Comparison of ENCODE assay signal across 26 cellular contexts in the genomic region with DNA sequence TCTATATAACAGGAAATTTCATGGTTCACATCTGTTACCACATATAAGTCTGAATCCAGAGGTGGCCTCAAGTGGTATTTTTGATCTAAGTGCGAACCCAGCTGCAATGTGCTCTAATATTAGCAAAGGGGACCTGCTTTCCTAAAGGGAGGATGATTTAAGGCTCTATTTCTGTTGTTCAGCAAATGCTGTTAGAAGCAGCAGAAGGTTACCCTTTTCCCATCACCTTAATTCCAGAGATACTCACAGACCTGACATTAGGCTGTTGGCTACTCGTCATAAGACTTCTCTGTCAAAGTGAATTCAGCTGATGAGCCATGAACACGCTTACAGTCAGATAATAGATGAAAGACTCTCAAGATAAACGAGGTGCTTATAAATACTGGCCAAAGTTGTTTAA.
"Had no signal": no experiment of that assay in that cellular context is flagged by ENCODE, and none has a peak within 500 bp of the region (broad histone marks: within the 10 kb centered on the region; RNA-seq: fewer than 3 reads in every experiment).

No MANE protein-coding gene starts in this region.

- DNase-seq: activated CD4-positive, alpha-beta memory T cell treated with anti-CD3 and anti-CD28 coated beads for 36 hours; activated CD4-positive, alpha-beta T cell treated with anti-CD3 and anti-CD28 coated beads, Interleukin-2, amount 10 ng/mL, durations not matched to agents 24 days and 14 days; activated CD4-positive, CD25-positive, alpha-beta regulatory T cell treated with anti-CD3 and anti-CD28 coated beads, Interleukin-2, amount 50 U/mL, for 72 hours; activated CD8-positive, alpha-beta memory T cell treated with anti-CD3 and anti-CD28 coated beads, Interleukin-2, amount 50 U/mL, for 4 hours; activated gamma-delta T cell; activated naive CD4-positive, alpha-beta T cell treated with anti-CD3 and anti-CD28 coated beads, Interleukin-2, amount 10 ng/mL, durations not matched to agents 7 days and 5 days; activated naive CD8-positive, alpha-beta T cell treated with anti-CD3 and anti-CD28 coated beads, Interleukin-2, amount 10 ng/mL, durations not matched to agents 7 days and 5 days; activated T-cell treated with anti-CD3 and anti-CD28 coated beads, Interleukin-2, amount 50 U/mL, for 1 hour; brain microvascular endothelial cell; effector memory CD8-positive, alpha-beta T cell; erythroblast; hypothalamus; immature natural killer cell; kidney; left colon; naive thymus-derived CD8-positive, alpha-beta T cell; occipital lobe; right cardiac atrium; spleen; stimulated activated naive CD4-positive, alpha-beta T cell; T-helper 9 cell; tibial artery had no signal

- H3K4me1 ChIP-seq: ascending aorta, suprapubic skin, tibial artery had no signal

- H3K4me3 ChIP-seq: ascending aorta, coronary artery, gastroesophageal sphincter, spleen, suprapubic skin, tibial artery had no signal

- H3K27ac ChIP-seq: ascending aorta, brain microvascular endothelial cell, coronary artery, gastroesophageal sphincter, spleen, suprapubic skin, tibial artery had no signal

- H3K36me3 ChIP-seq: ascending aorta, brain microvascular endothelial cell, gastroesophageal sphincter, spleen, suprapubic skin, tibial artery had no signal

- H3K27me3 ChIP-seq: ascending aorta, brain microvascular endothelial cell, gastroesophageal sphincter, spleen, suprapubic skin, tibial artery had no signal

- FAIRE-seq: kidney had no signal

- H3K9me3 ChIP-seq: gastroesophageal sphincter, suprapubic skin, tibial artery had no signal

- ATAC-seq: effector memory CD8-positive, alpha-beta T cell; gastroesophageal sphincter; left colon; naive thymus-derived CD8-positive, alpha-beta T cell; right cardiac atrium had no signal
